Comparison of ENCODE assay signal across 16 cellular contexts in the genomic region with DNA sequence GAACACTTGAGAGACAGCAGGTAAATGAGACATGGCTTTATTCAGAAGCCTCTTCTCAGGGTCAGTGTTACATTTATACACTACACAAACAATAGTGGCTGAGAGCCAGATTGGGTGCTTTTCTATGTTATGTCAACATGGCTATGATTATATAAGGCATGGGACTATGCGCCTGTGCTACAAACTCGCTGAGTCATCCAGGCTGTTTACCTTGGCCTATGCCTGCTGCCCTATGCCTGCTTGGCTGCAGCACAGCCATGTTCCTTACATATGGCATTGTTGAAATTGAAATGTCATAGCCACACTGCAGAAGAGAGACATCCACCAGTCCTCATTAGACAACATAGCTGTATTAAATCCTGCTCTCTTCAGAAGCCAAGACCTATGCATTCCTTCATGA.
DNase-seq lines count a peak whose midpoint lies in the region; ATAC-seq lines count a peak whose summit lies in the region.
"Had no signal": no experiment of that assay in that cellular context is flagged by ENCODE, and none has a peak within 500 bp of the region (broad histone marks: within the 10 kb centered on the region; RNA-seq: fewer than 3 reads in every experiment).

No MANE protein-coding gene starts in this region.

- DNase-seq in DMS153 (lab: John Stamatoyannopoulos, UW), result peak; percentile 85
- DNase-seq in NCI-H2081 (lab: John Stamatoyannopoulos, UW), result peak; percentile 34 to 84
- peak; percentile 32 for DNase-seq in T1000 (lab: John Stamatoyannopoulos, UW)
- DNase-seq in lung microvascular endothelial cell (ENCODE audit: low read depth in 2 of 2), result peak; percentile 4 to 92
- DNase-seq in anterior cingulate cortex (lab: John Stamatoyannopoulos, UW), result no peak
- DNase-seq in islet precursor cell, result no peak
- DNase-seq: activated CD4-positive, alpha-beta T cell treated with anti-CD3 and anti-CD28 coated beads, Interleukin-2, amount 10 ng/mL, durations not matched to agents 24 days and 14 days; activated effector memory CD4-positive, alpha-beta T cell treated with Interleukin-2 at 50 U/mL for 16 hours; cortex of kidney; glutamatergic neuron; H9; lower lobe of right lung; NCI-H187 treated with DMSO at 0.1 percent for 48 hours; psoas muscle had no signal

- ATAC-seq in GM21723 (IDR thresholded peaks at IDR 0.05; ENCODE audit: unreplicated experiment) (no peak), HG02798 (IDR thresholded peaks at IDR 0.05; ENCODE audit: poor library complexity, unreplicated experiment) (no peak)
- ATAC-seq: lower lobe of right lung, psoas muscle had no signal

Comparison
In these comparisons a context has a peak if more than half of its experiments do, and no peak if none do; other contexts are left out.
1. DNase-seq: peak in DMS153 (single experiment), NCI-H2081 (2 of 2), T1000 (single experiment) and lung microvascular endothelial cell (2 of 2); none in anterior cingulate cortex (0 of 58) and islet precursor cell (single experiment).